1 cellular context compared by ENCODE assay signal in the genomic region with DNA sequence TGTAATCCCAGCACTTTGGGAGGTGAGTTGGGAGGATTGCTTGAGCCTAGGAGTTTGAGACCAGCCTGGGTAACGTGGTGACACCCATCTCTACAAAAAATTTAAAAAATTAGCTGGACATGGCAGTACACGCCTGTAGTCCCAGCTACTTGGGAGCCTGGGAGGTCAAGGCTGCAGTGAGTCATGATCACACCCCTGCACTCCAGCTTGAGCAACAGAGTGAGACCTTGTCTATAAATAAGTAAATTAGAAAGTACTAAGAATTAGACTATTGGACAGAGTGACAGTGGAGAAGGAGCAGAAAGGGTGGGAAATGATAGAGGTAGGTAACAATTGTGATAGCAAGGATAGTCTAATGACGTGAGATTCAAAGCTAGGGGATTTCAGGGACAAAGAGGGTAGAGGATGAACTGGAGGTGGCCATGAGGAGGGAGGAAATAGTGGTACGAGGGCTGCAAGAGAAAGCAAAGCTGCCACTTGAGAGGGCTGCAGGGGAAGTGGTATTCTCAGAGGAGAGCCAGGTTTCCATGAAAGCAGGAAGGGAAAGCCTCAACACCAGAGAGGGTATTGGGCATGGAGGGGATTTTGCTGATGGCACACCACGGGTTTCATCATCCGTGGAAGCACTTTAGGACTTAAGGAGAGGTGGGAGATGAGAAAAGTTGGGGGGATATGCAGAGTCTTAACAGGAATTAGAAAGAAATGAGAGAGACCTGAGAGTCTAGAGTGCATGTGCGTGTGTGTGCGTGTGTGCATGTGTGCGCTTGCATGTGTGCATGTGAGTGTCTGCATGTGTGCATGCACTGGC.
TF ChIP-seq lines count a peak whose summit lies in the region.

No MANE protein-coding gene starts in this region.

TF ChIP-seq in GM12878, 131 proteins besides CTCF, POLR2A, EP300 and RAD21 (continued from another document and continues in another):
- TF ChIP-seq, protein P1, sequence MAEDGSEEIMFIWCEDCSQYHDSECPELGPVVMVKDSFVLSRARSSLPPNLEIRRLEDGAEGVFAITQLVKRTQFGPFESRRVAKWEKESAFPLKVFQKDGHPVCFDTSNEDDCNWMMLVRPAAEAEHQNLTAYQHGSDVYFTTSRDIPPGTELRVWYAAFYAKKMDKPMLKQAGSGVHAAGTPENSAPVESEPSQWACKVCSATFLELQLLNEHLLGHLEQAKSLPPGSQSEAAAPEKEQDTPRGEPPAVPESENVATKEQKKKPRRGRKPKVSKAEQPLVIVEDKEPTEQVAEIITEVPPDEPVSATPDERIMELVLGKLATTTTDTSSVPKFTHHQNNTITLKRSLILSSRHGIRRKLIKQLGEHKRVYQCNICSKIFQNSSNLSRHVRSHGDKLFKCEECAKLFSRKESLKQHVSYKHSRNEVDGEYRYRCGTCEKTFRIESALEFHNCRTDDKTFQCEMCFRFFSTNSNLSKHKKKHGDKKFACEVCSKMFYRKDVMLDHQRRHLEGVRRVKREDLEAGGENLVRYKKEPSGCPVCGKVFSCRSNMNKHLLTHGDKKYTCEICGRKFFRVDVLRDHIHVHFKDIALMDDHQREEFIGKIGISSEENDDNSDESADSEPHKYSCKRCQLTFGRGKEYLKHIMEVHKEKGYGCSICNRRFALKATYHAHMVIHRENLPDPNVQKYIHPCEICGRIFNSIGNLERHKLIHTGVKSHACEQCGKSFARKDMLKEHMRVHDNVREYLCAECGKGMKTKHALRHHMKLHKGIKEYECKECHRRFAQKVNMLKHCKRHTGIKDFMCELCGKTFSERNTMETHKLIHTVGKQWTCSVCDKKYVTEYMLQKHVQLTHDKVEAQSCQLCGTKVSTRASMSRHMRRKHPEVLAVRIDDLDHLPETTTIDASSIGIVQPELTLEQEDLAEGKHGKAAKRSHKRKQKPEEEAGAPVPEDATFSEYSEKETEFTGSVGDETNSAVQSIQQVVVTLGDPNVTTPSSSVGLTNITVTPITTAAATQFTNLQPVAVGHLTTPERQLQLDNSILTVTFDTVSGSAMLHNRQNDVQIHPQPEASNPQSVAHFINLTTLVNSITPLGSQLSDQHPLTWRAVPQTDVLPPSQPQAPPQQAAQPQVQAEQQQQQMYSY (CRISPR knock-in tag; IDR thresholded peaks at IDR 0.05) = no peak
- TF ChIP-seq SMAD5 (IDR thresholded peaks at IDR 0.05; ENCODE audit: low read depth) = no peak
- TF ChIP-seq, protein P2, sequence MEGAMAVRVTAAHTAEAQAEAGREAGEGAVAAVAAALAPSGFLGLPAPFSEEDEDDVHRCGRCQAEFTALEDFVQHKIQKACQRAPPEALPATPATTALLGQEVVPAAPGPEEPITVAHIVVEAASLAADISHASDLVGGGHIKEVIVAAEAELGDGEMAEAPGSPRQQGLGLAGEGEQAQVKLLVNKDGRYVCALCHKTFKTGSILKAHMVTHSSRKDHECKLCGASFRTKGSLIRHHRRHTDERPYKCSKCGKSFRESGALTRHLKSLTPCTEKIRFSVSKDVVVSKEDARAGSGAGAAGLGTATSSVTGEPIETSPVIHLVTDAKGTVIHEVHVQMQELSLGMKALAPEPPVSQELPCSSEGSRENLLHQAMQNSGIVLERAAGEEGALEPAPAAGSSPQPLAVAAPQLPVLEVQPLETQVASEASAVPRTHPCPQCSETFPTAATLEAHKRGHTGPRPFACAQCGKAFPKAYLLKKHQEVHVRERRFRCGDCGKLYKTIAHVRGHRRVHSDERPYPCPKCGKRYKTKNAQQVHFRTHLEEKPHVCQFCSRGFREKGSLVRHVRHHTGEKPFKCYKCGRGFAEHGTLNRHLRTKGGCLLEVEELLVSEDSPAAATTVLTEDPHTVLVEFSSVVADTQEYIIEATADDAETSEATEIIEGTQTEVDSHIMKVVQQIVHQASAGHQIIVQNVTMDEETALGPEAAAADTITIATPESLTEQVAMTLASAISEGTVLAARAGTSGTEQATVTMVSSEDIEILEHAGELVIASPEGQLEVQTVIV (IDR thresholded peaks at IDR 0.05; ENCODE audit: borderline replicate concordance, partially characterized antibody) = no peak
- TF ChIP-seq SRF (IDR thresholded peaks at IDR 0.05; ENCODE audit: low read depth in 2 of 2, low read length in 2 of 2) = no peak
- TF ChIP-seq, protein P3, sequence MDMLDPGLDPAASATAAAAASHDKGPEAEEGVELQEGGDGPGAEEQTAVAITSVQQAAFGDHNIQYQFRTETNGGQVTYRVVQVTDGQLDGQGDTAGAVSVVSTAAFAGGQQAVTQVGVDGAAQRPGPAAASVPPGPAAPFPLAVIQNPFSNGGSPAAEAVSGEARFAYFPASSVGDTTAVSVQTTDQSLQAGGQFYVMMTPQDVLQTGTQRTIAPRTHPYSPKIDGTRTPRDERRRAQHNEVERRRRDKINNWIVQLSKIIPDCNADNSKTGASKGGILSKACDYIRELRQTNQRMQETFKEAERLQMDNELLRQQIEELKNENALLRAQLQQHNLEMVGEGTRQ (IDR thresholded peaks at IDR 0.05; ENCODE audit: borderline replicate concordance, low read depth, low read length) = no peak
- TF ChIP-seq, protein P4, sequence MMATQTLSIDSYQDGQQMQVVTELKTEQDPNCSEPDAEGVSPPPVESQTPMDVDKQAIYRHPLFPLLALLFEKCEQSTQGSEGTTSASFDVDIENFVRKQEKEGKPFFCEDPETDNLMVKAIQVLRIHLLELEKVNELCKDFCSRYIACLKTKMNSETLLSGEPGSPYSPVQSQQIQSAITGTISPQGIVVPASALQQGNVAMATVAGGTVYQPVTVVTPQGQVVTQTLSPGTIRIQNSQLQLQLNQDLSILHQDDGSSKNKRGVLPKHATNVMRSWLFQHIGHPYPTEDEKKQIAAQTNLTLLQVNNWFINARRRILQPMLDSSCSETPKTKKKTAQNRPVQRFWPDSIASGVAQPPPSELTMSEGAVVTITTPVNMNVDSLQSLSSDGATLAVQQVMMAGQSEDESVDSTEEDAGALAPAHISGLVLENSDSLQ (IDR thresholded peaks at IDR 0.05) = peak; percentile 19; the same call in 1 of the 2 replicates
- TF ChIP-seq, protein P5, sequence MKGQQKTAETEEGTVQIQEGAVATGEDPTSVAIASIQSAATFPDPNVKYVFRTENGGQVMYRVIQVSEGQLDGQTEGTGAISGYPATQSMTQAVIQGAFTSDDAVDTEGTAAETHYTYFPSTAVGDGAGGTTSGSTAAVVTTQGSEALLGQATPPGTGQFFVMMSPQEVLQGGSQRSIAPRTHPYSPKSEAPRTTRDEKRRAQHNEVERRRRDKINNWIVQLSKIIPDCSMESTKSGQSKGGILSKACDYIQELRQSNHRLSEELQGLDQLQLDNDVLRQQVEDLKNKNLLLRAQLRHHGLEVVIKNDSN (IDR thresholded peaks at IDR 0.05; ENCODE audit: borderline replicate concordance, extremely low read length, insufficient read depth, low read depth, low read length) = no peak
- TF ChIP-seq SIN3A (IDR thresholded peaks at IDR 0.05; ENCODE audit: low read depth, low read length) = no peak
- no peak for TF ChIP-seq YY1 (IDR thresholded peaks at IDR 0.05; ENCODE audit: low read depth, low read length)
- TF ChIP-seq JUND (IDR thresholded peaks at IDR 0.05; ENCODE audit: low read depth, low read length) = no peak
- TF ChIP-seq CREM (IDR thresholded peaks at IDR 0.05; ENCODE audit: low read depth) = no peak
- no peak for TF ChIP-seq ZNF274 (IDR thresholded peaks at IDR 0.05; ENCODE audit: insufficient read depth, insufficient read length)
- no peak for TF ChIP-seq EGR1 (IDR thresholded peaks at IDR 0.05; ENCODE audit: borderline replicate concordance in 1 of 2, low read depth in 2 of 2, low read length in 2 of 2)
- TF ChIP-seq RBBP5 (conservative IDR thresholded peaks at IDR 0.05) = no peak
- TF ChIP-seq MTA2 (IDR thresholded peaks at IDR 0.05; ENCODE audit: low read depth) = no peak
- TF ChIP-seq, protein P6, sequence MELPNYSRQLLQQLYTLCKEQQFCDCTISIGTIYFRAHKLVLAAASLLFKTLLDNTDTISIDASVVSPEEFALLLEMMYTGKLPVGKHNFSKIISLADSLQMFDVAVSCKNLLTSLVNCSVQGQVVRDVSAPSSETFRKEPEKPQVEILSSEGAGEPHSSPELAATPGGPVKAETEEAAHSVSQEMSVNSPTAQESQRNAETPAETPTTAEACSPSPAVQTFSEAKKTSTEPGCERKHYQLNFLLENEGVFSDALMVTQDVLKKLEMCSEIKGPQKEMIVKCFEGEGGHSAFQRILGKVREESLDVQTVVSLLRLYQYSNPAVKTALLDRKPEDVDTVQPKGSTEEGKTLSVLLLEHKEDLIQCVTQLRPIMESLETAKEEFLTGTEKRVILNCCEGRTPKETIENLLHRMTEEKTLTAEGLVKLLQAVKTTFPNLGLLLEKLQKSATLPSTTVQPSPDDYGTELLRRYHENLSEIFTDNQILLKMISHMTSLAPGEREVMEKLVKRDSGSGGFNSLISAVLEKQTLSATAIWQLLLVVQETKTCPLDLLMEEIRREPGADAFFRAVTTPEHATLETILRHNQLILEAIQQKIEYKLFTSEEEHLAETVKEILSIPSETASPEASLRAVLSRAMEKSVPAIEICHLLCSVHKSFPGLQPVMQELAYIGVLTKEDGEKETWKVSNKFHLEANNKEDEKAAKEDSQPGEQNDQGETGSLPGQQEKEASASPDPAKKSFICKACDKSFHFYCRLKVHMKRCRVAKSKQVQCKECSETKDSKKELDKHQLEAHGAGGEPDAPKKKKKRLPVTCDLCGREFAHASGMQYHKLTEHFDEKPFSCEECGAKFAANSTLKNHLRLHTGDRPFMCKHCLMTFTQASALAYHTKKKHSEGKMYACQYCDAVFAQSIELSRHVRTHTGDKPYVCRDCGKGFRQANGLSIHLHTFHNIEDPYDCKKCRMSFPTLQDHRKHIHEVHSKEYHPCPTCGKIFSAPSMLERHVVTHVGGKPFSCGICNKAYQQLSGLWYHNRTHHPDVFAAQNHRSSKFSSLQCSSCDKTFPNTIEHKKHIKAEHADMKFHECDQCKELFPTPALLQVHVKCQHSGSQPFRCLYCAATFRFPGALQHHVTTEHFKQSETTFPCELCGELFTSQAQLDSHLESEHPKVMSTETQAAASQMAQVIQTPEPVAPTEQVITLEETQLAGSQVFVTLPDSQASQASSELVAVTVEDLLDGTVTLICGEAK (IDR thresholded peaks at IDR 0.05; ENCODE audit: borderline replicate concordance) = no peak
- peak in 1 of 2 experiments; percentile 16; a peak in 1 of 4 replicates for TF ChIP-seq ETV6 (conservative IDR thresholded peaks at IDR 0.05 in 1 of 2, IDR thresholded peaks at IDR 0.05 in 1 of 2; ENCODE audit: borderline replicate concordance in 1 of 2, low read depth in 1 of 2)
- peak; percentile 18; the same call in 1 of the 2 replicates for TF ChIP-seq ATF7 (IDR thresholded peaks at IDR 0.05; ENCODE audit: low read depth)
- no peak for TF ChIP-seq ZNF384 (IDR thresholded peaks at IDR 0.05; ENCODE audit: borderline replicate concordance, low read depth, low read length)
- TF ChIP-seq, protein P7, sequence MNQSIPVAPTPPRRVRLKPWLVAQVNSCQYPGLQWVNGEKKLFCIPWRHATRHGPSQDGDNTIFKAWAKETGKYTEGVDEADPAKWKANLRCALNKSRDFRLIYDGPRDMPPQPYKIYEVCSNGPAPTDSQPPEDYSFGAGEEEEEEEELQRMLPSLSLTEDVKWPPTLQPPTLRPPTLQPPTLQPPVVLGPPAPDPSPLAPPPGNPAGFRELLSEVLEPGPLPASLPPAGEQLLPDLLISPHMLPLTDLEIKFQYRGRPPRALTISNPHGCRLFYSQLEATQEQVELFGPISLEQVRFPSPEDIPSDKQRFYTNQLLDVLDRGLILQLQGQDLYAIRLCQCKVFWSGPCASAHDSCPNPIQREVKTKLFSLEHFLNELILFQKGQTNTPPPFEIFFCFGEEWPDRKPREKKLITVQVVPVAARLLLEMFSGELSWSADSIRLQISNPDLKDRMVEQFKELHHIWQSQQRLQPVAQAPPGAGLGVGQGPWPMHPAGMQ (IDR thresholded peaks at IDR 0.05; ENCODE audit: borderline replicate concordance) = no peak
- no peak for TF ChIP-seq CHD1 (IDR thresholded peaks at IDR 0.05; ENCODE audit: low read depth, low read length)
- no peak for TF ChIP-seq RELA (IDR thresholded peaks at IDR 0.05; ENCODE audit: borderline replicate concordance, partially characterized antibody)
- TF ChIP-seq, protein P8, sequence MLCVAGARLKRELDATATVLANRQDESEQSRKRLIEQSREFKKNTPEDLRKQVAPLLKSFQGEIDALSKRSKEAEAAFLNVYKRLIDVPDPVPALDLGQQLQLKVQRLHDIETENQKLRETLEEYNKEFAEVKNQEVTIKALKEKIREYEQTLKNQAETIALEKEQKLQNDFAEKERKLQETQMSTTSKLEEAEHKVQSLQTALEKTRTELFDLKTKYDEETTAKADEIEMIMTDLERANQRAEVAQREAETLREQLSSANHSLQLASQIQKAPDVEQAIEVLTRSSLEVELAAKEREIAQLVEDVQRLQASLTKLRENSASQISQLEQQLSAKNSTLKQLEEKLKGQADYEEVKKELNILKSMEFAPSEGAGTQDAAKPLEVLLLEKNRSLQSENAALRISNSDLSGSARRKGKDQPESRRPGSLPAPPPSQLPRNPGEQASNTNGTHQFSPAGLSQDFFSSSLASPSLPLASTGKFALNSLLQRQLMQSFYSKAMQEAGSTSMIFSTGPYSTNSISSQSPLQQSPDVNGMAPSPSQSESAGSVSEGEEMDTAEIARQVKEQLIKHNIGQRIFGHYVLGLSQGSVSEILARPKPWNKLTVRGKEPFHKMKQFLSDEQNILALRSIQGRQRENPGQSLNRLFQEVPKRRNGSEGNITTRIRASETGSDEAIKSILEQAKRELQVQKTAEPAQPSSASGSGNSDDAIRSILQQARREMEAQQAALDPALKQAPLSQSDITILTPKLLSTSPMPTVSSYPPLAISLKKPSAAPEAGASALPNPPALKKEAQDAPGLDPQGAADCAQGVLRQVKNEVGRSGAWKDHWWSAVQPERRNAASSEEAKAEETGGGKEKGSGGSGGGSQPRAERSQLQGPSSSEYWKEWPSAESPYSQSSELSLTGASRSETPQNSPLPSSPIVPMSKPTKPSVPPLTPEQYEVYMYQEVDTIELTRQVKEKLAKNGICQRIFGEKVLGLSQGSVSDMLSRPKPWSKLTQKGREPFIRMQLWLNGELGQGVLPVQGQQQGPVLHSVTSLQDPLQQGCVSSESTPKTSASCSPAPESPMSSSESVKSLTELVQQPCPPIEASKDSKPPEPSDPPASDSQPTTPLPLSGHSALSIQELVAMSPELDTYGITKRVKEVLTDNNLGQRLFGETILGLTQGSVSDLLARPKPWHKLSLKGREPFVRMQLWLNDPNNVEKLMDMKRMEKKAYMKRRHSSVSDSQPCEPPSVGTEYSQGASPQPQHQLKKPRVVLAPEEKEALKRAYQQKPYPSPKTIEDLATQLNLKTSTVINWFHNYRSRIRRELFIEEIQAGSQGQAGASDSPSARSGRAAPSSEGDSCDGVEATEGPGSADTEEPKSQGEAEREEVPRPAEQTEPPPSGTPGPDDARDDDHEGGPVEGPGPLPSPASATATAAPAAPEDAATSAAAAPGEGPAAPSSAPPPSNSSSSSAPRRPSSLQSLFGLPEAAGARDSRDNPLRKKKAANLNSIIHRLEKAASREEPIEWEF (IDR thresholded peaks at IDR 0.05; ENCODE audit: insufficient replicate concordance, low read depth, low read length) = no peak
- no peak for TF ChIP-seq ZSCAN29 (IDR thresholded peaks at IDR 0.05)
- no peak for TF ChIP-seq STAT1 (conservative IDR thresholded peaks at IDR 0.05)
